Comparison of ENCODE assay signal across 23 cellular contexts in genomic region chr12:12693111-12693671, GRCh38. TPM values are rescaled to one million over a fixed set of nuclear protein-coding genes. Genes with fewer than 3 reads are reported as not detected.
DNase-seq lines count a peak whose midpoint lies in the region; ATAC-seq, FAIRE-seq and TF ChIP-seq lines count a peak whose summit lies in the region.
"Had no signal": no experiment of that assay in that cellular context is flagged by ENCODE, and none has a peak within 500 bp of the region (broad histone marks: within the 10 kb centered on the region; RNA-seq: fewer than 3 reads in every experiment).

No MANE protein-coding gene starts in this region.

- intact Hi-C loops in K562 (cut with micrococcal nuclease), result no loop called here

- H3K9me2 ChIP-seq in GM23248 (ENCODE audit: insufficient read depth), result no peaks in the 10 kb centered on the region

- peak overlapping the region; percentile 45 for H3K27ac ChIP-seq in CD4-positive, CD25-positive, alpha-beta regulatory T cell (ENCODE audit: insufficient read depth, low read length, poor library complexity, severe bottlenecking)
- H3K27ac ChIP-seq in K562 (ENCODE audit: extremely low read depth, low read depth, low read length) (no peak overlapping the region), GM23248 (no peak overlapping the region)
- no peak overlapping the region for H3K27ac ChIP-seq in effector memory CD4-positive, alpha-beta T cell (ENCODE audit: insufficient read depth, low read length, poor library complexity, severe bottlenecking)
- H3K27ac ChIP-seq: esophagus muscularis mucosa, gastroesophageal sphincter, pancreas, suprapubic skin had no signal

- TF ChIP-seq RAD21 in K562 (CRISPR knock-in tag; conservative IDR thresholded peaks at IDR 0.05 in 1 of 2, IDR thresholded peaks at IDR 0.05 in 1 of 2), result no peak

- H3K79me2 ChIP-seq in K562 (ENCODE audit: control insufficient read depth, insufficient read depth, low read length) (no peaks in the 10 kb centered on the region), GM23248 (ENCODE audit: insufficient read depth) (no peaks in the 10 kb centered on the region)

- no peak for TF ChIP-seq CTCF in K562 (IDR thresholded peaks at IDR 0.05 in 2 of 3, conservative IDR thresholded peaks at IDR 0.05 in 1 of 3; ENCODE audit: insufficient read depth in 2 of 3, low read depth in 1 of 3, low read length in 3 of 3)

- CTCF ChIA-PET in K562 (lab: Yijun Ruan, JAX; ENCODE audit: low intra/inter-chr PET ratio), result no interaction called here

- in situ Hi-C loops in K562 (cut with MboI), result no loop called here
- in situ Hi-C loops in GM23248 (cut with MboI), result no loop called here

- H2AFZ ChIP-seq in K562 (ENCODE audit: low read depth, low read length), result no peak overlapping the region
- no peak overlapping the region for H2AFZ ChIP-seq in GM23248

- H3K27me3 Mint-ChIP-seq in CD4-positive, CD25-positive, alpha-beta regulatory T cell, result no peaks in the 10 kb centered on the region
- H3K27me3 Mint-ChIP-seq: activated naive CD8-positive, alpha-beta T cell treated with anti-CD3 and anti-CD28 coated beads, Interleukin-2, amount 10 ng/mL, durations not matched to agents 7 days and 5 days; CD4-positive, alpha-beta memory T cell; IgD-negative memory B cell; naive thymus-derived CD4-positive, alpha-beta T cell had no signal

- H3K9me3 Mint-ChIP-seq in CD4-positive, CD25-positive, alpha-beta regulatory T cell, result no peaks in the 10 kb centered on the region
- H3K9me3 Mint-ChIP-seq: activated naive CD8-positive, alpha-beta T cell treated with anti-CD3 and anti-CD28 coated beads, Interleukin-2, amount 10 ng/mL, durations not matched to agents 7 days and 5 days; CD4-positive, alpha-beta memory T cell; IgD-negative memory B cell had no signal

- H3K4me3 Mint-ChIP-seq in CD4-positive, CD25-positive, alpha-beta regulatory T cell, result peak overlapping the region in 2 of 4 donors; percentile 82 to 86
- H3K4me3 Mint-ChIP-seq: activated naive CD8-positive, alpha-beta T cell treated with anti-CD3 and anti-CD28 coated beads, Interleukin-2, amount 10 ng/mL, durations not matched to agents 7 days and 5 days; CD4-positive, alpha-beta memory T cell; naive thymus-derived CD4-positive, alpha-beta T cell had no signal

- no peaks in the 10 kb centered on the region for H3K9me3 ChIP-seq in CD4-positive, CD25-positive, alpha-beta regulatory T cell (ENCODE audit: control insufficient read depth in 2 of 2, low read length in 2 of 2)
- H3K9me3 ChIP-seq in K562 (replicated peaks; ENCODE audit: control insufficient read depth, insufficient read depth, low read depth, low read length), result no peaks in the 10 kb centered on the region
- no peaks in the 10 kb centered on the region for H3K9me3 ChIP-seq in GM23248 (ENCODE audit: low read depth)
- H3K9me3 ChIP-seq in effector memory CD4-positive, alpha-beta T cell (ENCODE audit: control insufficient read depth, low read length), result no peaks in the 10 kb centered on the region
- H3K9me3 ChIP-seq: esophagus muscularis mucosa, gastroesophageal sphincter, pancreas, suprapubic skin had no signal

- H3K27ac Mint-ChIP-seq in CD4-positive, CD25-positive, alpha-beta regulatory T cell, result peak overlapping the region in 1 of 3 donors; percentile 18
- H3K27ac Mint-ChIP-seq: activated naive CD8-positive, alpha-beta T cell treated with anti-CD3 and anti-CD28 coated beads, Interleukin-2, amount 10 ng/mL, durations not matched to agents 7 days and 5 days; naive thymus-derived CD4-positive, alpha-beta T cell had no signal

- TF ChIP-seq EP300 in K562 (IDR thresholded peaks at IDR 0.05; ENCODE audit: low read length), result no peak

- POLR2A ChIA-PET in K562 (lab: Yijun Ruan, JAX), result interaction anchor here (0.8 kb wide), 1 partner anchor 23 kb away, joined by 3 read pairs; no protein-coding TSS in a partner anchor

- no TSS peak for BruUV-seq in K562 (replicated peaks; lab: Mats Ljungman, UMichigan)

- H3K9me1 ChIP-seq in K562 (ENCODE audit: control insufficient read depth, insufficient read depth, low read length), result no peaks in the 10 kb centered on the region

- H3K4me1 Mint-ChIP-seq in CD4-positive, CD25-positive, alpha-beta regulatory T cell, result peaks cover 37 to 58% (median 44%) of the 10 kb centered on the region in 4 donors

- 26% methylated on average over 3 of the region's 3 CpGs for WGBS in K562 (ENCODE audit: insufficient coverage, low coverage, missing lambda C conversion rate)
- WGBS in GM23248 (ENCODE audit: low coverage in 1 of 2, low lambda C conversion rate in 2 of 2, missing lambda C conversion rate in 2 of 2), 2 experiments, result 72 to 85% methylated on average over 3 of the region's 3 CpGs

- ATAC-seq in CD4-positive, CD25-positive, alpha-beta regulatory T cell (ENCODE audit: low read depth in 2 of 2), result no peak
- ATAC-seq in K562 (no peak), HG02885 (IDR thresholded peaks at IDR 0.05; ENCODE audit: poor library complexity, unreplicated experiment) (no peak)
- ATAC-seq: gastroesophageal sphincter; naive thymus-derived CD4-positive, alpha-beta T cell; pancreas; sciatic nerve had no signal

- H3K4me3 ChIP-seq in CD4-positive, CD25-positive, alpha-beta regulatory T cell (ENCODE audit: low read depth, low read length), result no peak overlapping the region
- no peak overlapping the region for H3K4me3 ChIP-seq in K562
- no peak overlapping the region for H3K4me3 ChIP-seq in GM23248
- H3K4me3 ChIP-seq in effector memory CD4-positive, alpha-beta T cell (ENCODE audit: insufficient read depth, low read depth, low read length, poor library complexity, severe bottlenecking), result no peak overlapping the region
- H3K4me3 ChIP-seq: esophagus muscularis mucosa, gastroesophageal sphincter, pancreas, suprapubic skin had no signal

- peak in 1 of 3 donors; percentile 33 for DNase-seq in CD4-positive, CD25-positive, alpha-beta regulatory T cell
- DNase-seq in GM18507 (ENCODE audit: extremely low spot score, insufficient read length, low read depth), result no peak
- DNase-seq in NCI-H82 treated with DMSO at 0.1 percent for 48 hours (lab: John Stamatoyannopoulos, UW; ENCODE audit: unreplicated experiment), result peak; percentile 55
- no peak for DNase-seq in K562 (ENCODE audit: extremely low read depth in 1 of 4, low spot score in 3 of 4)
- no peak for DNase-seq in GM23248
- no peak for DNase-seq in C1 segment of cervical spinal cord (lab: John Stamatoyannopoulos, UW)
- DNase-seq in effector memory CD4-positive, alpha-beta T cell, result no peak
- DNase-seq: activated CD4-positive, alpha-beta T cell treated with anti-CD3 and anti-CD28 coated beads for 1 hour; activated naive CD8-positive, alpha-beta T cell treated with anti-CD3 and anti-CD28 coated beads, Interleukin-2, amount 10 ng/mL, durations not matched to agents 7 days and 5 days; CD4-positive, alpha-beta memory T cell; DMS153; effector CD8-positive, alpha-beta T cell; naive thymus-derived CD4-positive, alpha-beta T cell; NCI-H1694; NCI-H446; pancreas had no signal

- no peak overlapping the region for H3K9ac ChIP-seq in K562 (ENCODE audit: insufficient read depth in 1 of 2, low read depth in 2 of 2, low read length in 2 of 2)
- H3K9ac ChIP-seq in GM23248, result no peak overlapping the region

- H3K36me3 Mint-ChIP-seq in CD4-positive, CD25-positive, alpha-beta regulatory T cell, result peaks cover 7% of the 10 kb centered on the region
- H3K36me3 Mint-ChIP-seq: IgD-negative memory B cell had no signal

- H3K4me1 ChIP-seq in CD4-positive, CD25-positive, alpha-beta regulatory T cell (ENCODE audit: control insufficient read depth, insufficient read depth, low read length, poor library complexity, severe bottlenecking), result peaks cover 37% of the 10 kb centered on the region
- H3K4me1 ChIP-seq in K562 (replicated peaks in 1 of 2; ENCODE audit: control insufficient read depth in 2 of 2, insufficient read depth in 2 of 2, low read length in 2 of 2) (peaks cover 0 to 10% of the 10 kb centered on the region in 2 experiments; a peak in 2 of 5 replicates), GM23248 (ENCODE audit: insufficient read depth) (0 out of 2 replicates have a peak, but pooled peaks cover 9% of the 10 kb centered on the region)
- peaks cover 5% of the 10 kb centered on the region for H3K4me1 ChIP-seq in effector memory CD4-positive, alpha-beta T cell (ENCODE audit: control insufficient read depth, insufficient read depth, low read length, poor library complexity, severe bottlenecking)

- H4K20me1 ChIP-seq in K562 (replicated peaks; ENCODE audit: control insufficient read depth, insufficient read depth, low read length) (no peaks in the 10 kb centered on the region), GM23248 (ENCODE audit: insufficient read depth) (no peaks in the 10 kb centered on the region)

- no peak overlapping the region for H3K4me2 ChIP-seq in K562 (ENCODE audit: insufficient read depth, low read length)
- no peak overlapping the region for H3K4me2 ChIP-seq in GM23248 (ENCODE audit: unreplicated experiment)

- peak; percentile 90 for FAIRE-seq in GM18507 (lab: Jason Lieb, UNC)
- FAIRE-seq in K562 (lab: Jason Lieb, UNC), result no peak
- FAIRE-seq: pancreas had no signal

- H3F3A ChIP-seq in GM23248 (ENCODE audit: insufficient read depth), result peaks cover 9% of the 10 kb centered on the region; the same call in 1 of the 2 replicates

- no peaks in the 10 kb centered on the region for H3K36me3 ChIP-seq in CD4-positive, CD25-positive, alpha-beta regulatory T cell (ENCODE audit: control insufficient read depth, insufficient read depth, low read length)
- H3K36me3 ChIP-seq in K562 (ENCODE audit: control insufficient read depth, insufficient read depth, low read length), result no peaks in the 10 kb centered on the region
- no peaks in the 10 kb centered on the region for H3K36me3 ChIP-seq in GM23248 (ENCODE audit: low read depth)
- no peaks in the 10 kb centered on the region for H3K36me3 ChIP-seq in effector memory CD4-positive, alpha-beta T cell (ENCODE audit: control insufficient read depth, insufficient read depth, low read length)
- H3K36me3 ChIP-seq: esophagus muscularis mucosa, gastroesophageal sphincter, pancreas, suprapubic skin had no signal

- no peak for TF ChIP-seq POLR2A in K562 (conservative IDR thresholded peaks at IDR 0.05)

- H3K27me3 ChIP-seq in CD4-positive, CD25-positive, alpha-beta regulatory T cell (ENCODE audit: control insufficient read depth, insufficient read depth, low read length), result no peaks in the 10 kb centered on the region
- H3K27me3 ChIP-seq in K562 (ENCODE audit: control insufficient read depth in 2 of 2, insufficient read depth in 2 of 2, low read length in 2 of 2), result no peaks in the 10 kb centered on the region
- no peaks in the 10 kb centered on the region for H3K27me3 ChIP-seq in GM23248 (replicated peaks; ENCODE audit: insufficient read depth)
- no peaks in the 10 kb centered on the region for H3K27me3 ChIP-seq in effector memory CD4-positive, alpha-beta T cell (replicated peaks; ENCODE audit: control insufficient read depth, insufficient read depth, low read length, poor library complexity, severe bottlenecking)
- H3K27me3 ChIP-seq: esophagus muscularis mucosa, gastroesophageal sphincter, pancreas, suprapubic skin had no signal

RNA-seq across cellular contexts. Expression of gene GPR19, which starts 2.8 kb away (rescaled TPM):
- total RNA-seq in CD4-positive, CD25-positive, alpha-beta regulatory T cell, result 5.8 TPM
- polyA plus RNA-seq in CD4-positive, CD25-positive, alpha-beta regulatory T cell, result 1 to 10 TPM; 3.5 to 6.1 (median 4.0) TPM
- total RNA-seq in K562 (2011; cell fraction: chromatin; rRNA removed; ENCODE audit: low replicate concordance), result 0.65 and 0.70 TPM in 2 replicates
- 0.53 TPM in 1 of 2 replicates, not detected in the other for total RNA-seq in K562 (2011; cell fraction: nucleolus; rRNA removed)
- total RNA-seq in K562 (2011; cell fraction: nucleoplasm; rRNA removed), result 0.44 and 0.53 TPM in 2 replicates
- total RNA-seq in K562 (2014; rRNA removed) (0.08 TPM in 1 of 2 replicates, not detected in the other), K562 (2014; rRNA removed; fragmentation: Illumina TruSeq; extraction: Trizol) (0.73 and 0.76 TPM in 2 replicates), K562 (2015; rRNA removed; fragmentation: Illumina TruSeq; extraction: Trizol) (0.15 and 0.22 TPM in 2 replicates), K562 (2021) (0.35 TPM in 1 of 2 replicates, not detected in the other)
- polyA plus RNA-seq in K562 (2011; rRNA removed) (0.35 and 0.40 TPM in 2 replicates), K562 (2014; fragmentation: Illumina TruSeq; extraction: Trizol) (0.40 and 0.62 TPM in 2 replicates), K562 (2014; fragmentation: Nextera tagmentation; extraction: Ambion mirVana) (under 1 TPM; 0.22 to 0.35 TPM), K562 (2014; rRNA removed) (0.24 TPM in 1 of 2 replicates, not detected in the other), GM23248 (2016; fragmentation: Nextera tagmentation; extraction: Ambion mirVana) (0.18 TPM in 1 of 2 replicates, not detected in the other)
- polyA plus RNA-seq in K562 (2011; cell fraction: cytosol; rRNA removed), result 0.07 and 0.46 TPM in 2 replicates
- 0.63 and 0.65 TPM in 2 replicates for polyA plus RNA-seq in K562 (2011; cell fraction: nucleus; rRNA removed)
- 0.16 and 0.44 TPM in 2 replicates for polyA plus RNA-seq in K562 (2012)
- 0.72 TPM in 1 of 2 replicates, not detected in the other for polyA minus RNA-seq in K562 (2011; rRNA and poly(A)+ RNA removed)
- not detected in 2 replicates for polyA minus RNA-seq in K562 (2011; cell fraction: cytosol; rRNA and poly(A)+ RNA removed)
- polyA minus RNA-seq in K562 (2011; cell fraction: nucleus; rRNA and poly(A)+ RNA removed), result 0.78 TPM in 1 of 2 replicates, not detected in the other
- total RNA-seq in GM23248 (2014; rRNA removed; shearing (Covaris generic)), result not detected in 2 replicates
- total RNA-seq: mesenteric fat pad had no signal

RNA-seq across cellular contexts. Expression of gene CDKN1B, which starts 24.0 kb away (rescaled TPM):
- 391 TPM for total RNA-seq in CD4-positive, CD25-positive, alpha-beta regulatory T cell
- 10 to 100 TPM; 13.4 to 41.7 (median 21.1) TPM for polyA plus RNA-seq in CD4-positive, CD25-positive, alpha-beta regulatory T cell
- 6.1 and 9.5 TPM in 2 replicates for total RNA-seq in K562 (2011; cell fraction: chromatin; rRNA removed; ENCODE audit: low replicate concordance)
- 15.8 and 17.9 TPM in 2 replicates for total RNA-seq in K562 (2011; cell fraction: nucleolus; rRNA removed)
- 8.5 and 10.2 TPM in 2 replicates for total RNA-seq in K562 (2011; cell fraction: nucleoplasm; rRNA removed)
- total RNA-seq in K562 (2014; rRNA removed) (32.0 and 35.2 TPM in 2 replicates), K562 (2014; rRNA removed; fragmentation: Illumina TruSeq; extraction: Trizol) (13.5 and 16.0 TPM in 2 replicates), K562 (2015; rRNA removed; fragmentation: Illumina TruSeq; extraction: Trizol) (16.8 and 18.6 TPM in 2 replicates), K562 (2021) (23.9 and 27.3 TPM in 2 replicates)
- polyA plus RNA-seq in K562 (2011; rRNA removed) (12.9 and 13.7 TPM in 2 replicates), K562 (2014; fragmentation: Illumina TruSeq; extraction: Trizol) (15.5 and 17.5 TPM in 2 replicates), K562 (2014; fragmentation: Nextera tagmentation; extraction: Ambion mirVana) (1 to 10 TPM; 2.6 to 3.0 TPM), K562 (2014; rRNA removed) (21.0 and 21.9 TPM in 2 replicates), GM23248 (2016; fragmentation: Nextera tagmentation; extraction: Ambion mirVana) (3.4 TPM in 2 replicates)
- 5.9 and 6.8 TPM in 2 replicates for polyA plus RNA-seq in K562 (2011; cell fraction: cytosol; rRNA removed)
- polyA plus RNA-seq in K562 (2011; cell fraction: nucleus; rRNA removed), result 10.1 and 11.6 TPM in 2 replicates
- 22.9 and 24.9 TPM in 2 replicates for polyA plus RNA-seq in K562 (2012)
- 8.8 and 9.9 TPM in 2 replicates for polyA minus RNA-seq in K562 (2011; rRNA and poly(A)+ RNA removed)
- polyA minus RNA-seq in K562 (2011; cell fraction: cytosol; rRNA and poly(A)+ RNA removed), result 5.1 and 8.9 TPM in 2 replicates
- polyA minus RNA-seq in K562 (2011; cell fraction: nucleus; rRNA and poly(A)+ RNA removed), result 13.9 and 27.3 TPM in 2 replicates
- 24.4 and 27.9 TPM in 2 replicates for total RNA-seq in GM23248 (2014; rRNA removed; shearing (Covaris generic))

Comparison
In these comparisons a context has a peak if more than half of its experiments do, and no peak if none do; other contexts are left out.
1. RNA of gene CDKN1B, which starts 24.0 kb away (total RNA-seq): 391 TPM in CD4-positive, CD25-positive, alpha-beta regulatory T cell (single experiment); 6.1 to 35.2 TPM in K562 and 24.4 to 27.9 TPM in GM23248; every median in the first group is over 10 times any median in the second.